ENCODE assay signal across 8 cellular contexts in the genomic region with DNA sequence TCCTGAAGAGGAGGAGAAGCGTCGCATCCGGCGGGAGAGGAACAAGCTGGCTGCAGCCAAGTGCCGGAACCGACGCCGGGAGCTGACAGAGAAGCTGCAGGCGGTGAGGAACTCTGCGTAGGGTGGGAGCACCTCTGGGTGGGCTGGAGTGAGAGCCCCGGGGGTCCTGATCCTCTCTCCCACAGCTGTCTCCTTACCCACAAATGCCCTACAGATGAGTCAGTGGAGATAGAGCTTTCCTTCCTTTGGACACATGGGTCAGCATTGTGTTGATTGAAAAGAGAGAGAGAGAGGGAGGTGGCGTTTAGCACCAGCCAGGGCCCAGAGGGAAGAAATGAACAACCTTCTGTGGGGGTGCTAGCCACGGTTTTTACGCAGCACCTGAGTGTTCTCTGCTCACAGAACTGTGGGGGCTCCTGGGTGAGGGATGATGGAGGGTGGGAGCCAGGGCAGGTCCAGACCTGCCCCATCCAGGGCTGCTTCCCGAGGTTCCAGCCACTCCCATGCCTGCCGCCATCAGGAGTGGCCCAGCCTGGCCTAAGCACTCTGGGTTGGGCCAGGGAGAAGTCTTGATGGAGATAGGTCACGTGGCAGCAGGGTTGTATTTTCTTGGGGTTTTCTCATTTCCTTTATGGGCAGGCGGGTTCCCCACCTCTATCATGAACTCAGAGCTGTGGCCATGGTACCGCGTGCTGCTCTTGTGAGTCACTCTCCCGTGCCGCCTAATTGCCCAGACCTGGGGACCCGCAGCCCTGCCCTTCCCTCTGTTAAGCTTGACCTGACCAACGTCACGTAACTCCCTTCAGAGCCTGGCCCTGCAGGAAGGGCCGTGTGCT. TPM values are rescaled to one million over a fixed set of nuclear protein-coding genes. Genes with fewer than 3 reads are reported as not detected.
DNase-seq lines count a peak whose midpoint lies in the region; ATAC-seq and TF ChIP-seq lines count a peak whose summit lies in the region.

No MANE protein-coding gene starts in this region.

- ATAC-seq in activated B cell treated with CpG ODN at 0.5 μM for 24 hours (ENCODE audit: low read depth) (peak; percentile 63), HG02885 (IDR thresholded peaks at IDR 0.05; ENCODE audit: poor library complexity, unreplicated experiment) (no peak)

- DNase-seq in Caki2 (ENCODE audit: low read depth) (peak; percentile 100), activated B cell treated with CpG ODN at 0.5 μM for 24 hours (no peak), cardiac fibroblast (ENCODE audit: low read depth in 2 of 2) (peak; percentile 56 to 82), retinal pigment epithelial cell (ENCODE audit: low read depth) (peak; percentile 91), NCI-H82 treated with DMSO at 0.1 percent for 48 hours (lab: John Stamatoyannopoulos, UW; ENCODE audit: unreplicated experiment) (no peak), HEK293T (ENCODE audit: extremely low spot score) (no peak), AML-193 (lab: John Stamatoyannopoulos, UW) (no peak)

- CTCF ChIA-PET in activated B cell treated with CpG ODN at 0.5 μM for 24 hours (lab: Charles Lee), result no interaction called here
- CTCF ChIA-PET in HEK293T (lab: Yijun Ruan, JAX), result no interaction called here

- no peak overlapping the region for H3K4me3 ChIP-seq in cardiac fibroblast (replicated peaks in 1 of 2; ENCODE audit: low read depth in 2 of 2, low read length in 2 of 2)
- no peak overlapping the region for H3K4me3 ChIP-seq in retinal pigment epithelial cell (ENCODE audit: low read length)

- H3K9me3 Mint-ChIP-seq in activated B cell treated with CpG ODN at 0.5 μM for 24 hours, result no peaks in the 10 kb centered on the region

- no peak overlapping the region for H3K4me3 Mint-ChIP-seq in activated B cell treated with CpG ODN at 0.5 μM for 24 hours

- in situ Hi-C loops in Caki2 (cut with HindIII; ENCODE audit: low pct_unique_long_range_greater_than_20kb, low sequenced_read_pairs), result no loop called here

- H3K36me3 Mint-ChIP-seq in activated B cell treated with CpG ODN at 0.5 μM for 24 hours (ENCODE audit: low read depth), result peaks cover 50% of the 10 kb centered on the region

- no peak overlapping the region for H3K27ac Mint-ChIP-seq in activated B cell treated with CpG ODN at 0.5 μM for 24 hours

- H3K27me3 Mint-ChIP-seq in activated B cell treated with CpG ODN at 0.5 μM for 24 hours, result no peaks in the 10 kb centered on the region

- TF ChIP-seq CTCF in activated B cell treated with CpG ODN at 0.5 μM for 24 hours (IDR thresholded peaks at IDR 0.05), result no peak
- TF ChIP-seq CTCF in cardiac fibroblast (IDR thresholded peaks at IDR 0.05; ENCODE audit: low read depth, low read length), result no peak
- no peak for TF ChIP-seq CTCF in retinal pigment epithelial cell (conservative IDR thresholded peaks at IDR 0.05; ENCODE audit: low read depth, low read length)

- POLR2A ChIA-PET in activated B cell treated with CpG ODN at 0.5 μM for 24 hours (lab: Charles Lee), result no interaction called here
- POLR2A ChIA-PET in HEK293T (lab: Yijun Ruan, JAX), result no interaction called here

- intact Hi-C loops in activated B cell treated with CpG ODN at 0.5 μM for 24 hours (cut with micrococcal nuclease), result no loop called here

- peaks cover 21% of the 10 kb centered on the region for H3K4me1 Mint-ChIP-seq in activated B cell treated with CpG ODN at 0.5 μM for 24 hours

TF ChIP-seq in HEK293T, 16 proteins besides CTCF, POLR2A, EP300 and RAD21:
- TF ChIP-seq FOXA1 (IDR thresholded peaks at IDR 0.05), result no peak
- TF ChIP-seq CTBP1 (IDR thresholded peaks at IDR 0.05; ENCODE audit: borderline replicate concordance), result no peak
- TF ChIP-seq SP1 (IDR thresholded peaks at IDR 0.05), result no peak
- no peak for TF ChIP-seq ZNF384 (IDR thresholded peaks at IDR 0.05)
- TF ChIP-seq, protein P1, sequence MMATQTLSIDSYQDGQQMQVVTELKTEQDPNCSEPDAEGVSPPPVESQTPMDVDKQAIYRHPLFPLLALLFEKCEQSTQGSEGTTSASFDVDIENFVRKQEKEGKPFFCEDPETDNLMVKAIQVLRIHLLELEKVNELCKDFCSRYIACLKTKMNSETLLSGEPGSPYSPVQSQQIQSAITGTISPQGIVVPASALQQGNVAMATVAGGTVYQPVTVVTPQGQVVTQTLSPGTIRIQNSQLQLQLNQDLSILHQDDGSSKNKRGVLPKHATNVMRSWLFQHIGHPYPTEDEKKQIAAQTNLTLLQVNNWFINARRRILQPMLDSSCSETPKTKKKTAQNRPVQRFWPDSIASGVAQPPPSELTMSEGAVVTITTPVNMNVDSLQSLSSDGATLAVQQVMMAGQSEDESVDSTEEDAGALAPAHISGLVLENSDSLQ (IDR thresholded peaks at IDR 0.05), result no peak
- TF ChIP-seq TARDBP (IDR thresholded peaks at IDR 0.05), result no peak
- TF ChIP-seq LEF1 (IDR thresholded peaks at IDR 0.05; ENCODE audit: borderline replicate concordance), result no peak
- TF ChIP-seq BHLHE40 (IDR thresholded peaks at IDR 0.05; ENCODE audit: borderline replicate concordance), result no peak
- TF ChIP-seq NFRKB (IDR thresholded peaks at IDR 0.05), result no peak
- TF ChIP-seq FOXM1 (IDR thresholded peaks at IDR 0.05; ENCODE audit: borderline replicate concordance), result no peak
- no peak for TF ChIP-seq L3MBTL2 (conservative IDR thresholded peaks at IDR 0.05)
- TF ChIP-seq ARNT (IDR thresholded peaks at IDR 0.05), result no peak
- TF ChIP-seq FOXK2 (IDR thresholded peaks at IDR 0.05), result no peak
- TF ChIP-seq HDGF (IDR thresholded peaks at IDR 0.05; ENCODE audit: borderline replicate concordance), result no peak
- TF ChIP-seq ELF4 (IDR thresholded peaks at IDR 0.05), result no peak
- TF ChIP-seq SUZ12 (IDR thresholded peaks at IDR 0.05), result no peak

RNA-seq across cellular contexts. Expression of a gene that starts 16.3 kb away (rescaled TPM):
- total RNA-seq in Caki2 (2014; rRNA removed; shearing (Covaris generic); ENCODE audit: low replicate concordance), result 78.1 and 93.2 TPM in 2 replicates
- total RNA-seq in activated B cell treated with CpG ODN at 0.5 μM for 24 hours, result 2.7 and 3.8 TPM in 2 replicates

Comparison
In these comparisons a context has a peak if more than half of its experiments do, and no peak if none do; other contexts are left out.
1. DNase-seq: peak in Caki2 (single experiment), cardiac fibroblast (2 of 2) and retinal pigment epithelial cell (single experiment); none in activated B cell treated with CpG ODN at 0.5 μM for 24 hours (single experiment), NCI-H82 treated with DMSO at 0.1 percent for 48 hours (single experiment), HEK293T (single experiment) and AML-193 (0 of 2).
2. RNA of a gene that starts 16.3 kb away (total RNA-seq): 78.1 to 93.2 TPM in Caki2; 2.7 to 3.8 TPM in activated B cell treated with CpG ODN at 0.5 μM for 24 hours; every median in the first group is over 10 times any median in the second.